In the genomic region with DNA sequence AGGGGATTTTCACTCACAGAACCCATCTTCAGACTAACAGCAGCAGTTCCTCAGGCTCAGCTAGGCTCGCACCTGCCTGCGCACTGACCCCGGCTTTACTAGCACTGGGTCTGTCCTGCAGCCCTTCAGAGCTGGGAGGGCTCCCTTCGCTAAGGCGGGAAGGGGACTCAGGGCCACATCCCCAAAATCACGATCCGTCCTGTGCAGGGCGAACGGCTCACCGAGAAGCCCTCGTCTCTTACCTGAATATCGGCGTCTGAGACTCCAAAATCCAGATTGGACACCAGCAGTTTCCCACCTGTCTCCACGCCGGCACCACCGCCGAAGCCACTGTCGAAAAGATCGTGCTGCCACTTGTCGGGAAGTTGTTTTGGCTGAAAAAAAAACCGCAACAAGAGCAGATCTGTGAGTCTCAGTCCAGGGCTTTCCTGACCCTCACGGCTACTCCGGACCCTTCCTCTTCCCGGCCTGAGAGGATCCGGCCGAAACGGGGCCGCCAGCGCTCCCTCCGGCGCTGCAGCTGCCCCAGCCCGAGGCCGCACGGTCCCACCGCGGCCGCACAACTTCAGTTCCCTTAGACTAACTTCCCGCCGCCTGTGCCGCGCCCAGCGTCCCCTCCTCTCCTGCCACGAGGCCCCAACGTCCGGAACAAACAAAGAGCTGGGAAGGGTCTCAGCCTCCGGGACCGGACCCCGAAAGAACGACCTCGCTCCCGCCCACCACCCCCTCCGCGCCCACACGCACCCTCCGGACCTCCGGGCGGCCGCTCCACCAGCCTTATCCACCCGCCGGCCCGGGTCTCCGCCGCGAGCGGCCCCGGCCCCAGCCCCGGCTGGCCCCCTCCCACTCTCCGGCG, we compare ENCODE assay signal across 8 cellular contexts. TPM values are rescaled to one million over a fixed set of nuclear protein-coding genes. Genes with fewer than 3 reads are reported as not detected.
DNase-seq lines count a peak whose midpoint lies in the region; ATAC-seq, FAIRE-seq and TF ChIP-seq lines count a peak whose summit lies in the region.

No MANE protein-coding gene starts in this region.

- in situ Hi-C loops in GM12878 (cut with MboI): no loop called here

- peak overlapping the region; percentile 97 for H3K18ac ChIP-seq in mesendoderm (ENCODE audit: low read length)

- H3K36me3 ChIP-seq in KOPT-K1 (ENCODE audit: insufficient read depth, low read length) (peaks cover 58% of the 10 kb centered on the region), GM12878 (ENCODE audit: control insufficient read depth in 2 of 2, insufficient read depth in 2 of 2, low read length in 1 of 2) (peaks cover 21 to 23% of the 10 kb centered on the region in 2 experiments; a peak in 3 of 4 replicates), mesendoderm (ENCODE audit: control insufficient read depth, insufficient read depth, low read length) (peaks cover 27% of the 10 kb centered on the region), aorta (ENCODE audit: control insufficient read depth in 1 of 2, insufficient read depth in 2 of 2, low read length in 1 of 2) (peaks cover 0 to 7% of the 10 kb centered on the region in 2 donors)

- no peak overlapping the region for H4K5ac ChIP-seq in mesendoderm (ENCODE audit: low read length)

- H4K8ac ChIP-seq in mesendoderm (ENCODE audit: low read depth, low read length): no peak overlapping the region

- peak overlapping the region; percentile 92 for H3K4me3 Mint-ChIP-seq in activated T-cell treated with anti-CD3 and anti-CD28 coated beads, Interleukin-2, amount 50 U/mL, for 24 hours

- peak overlapping the region; percentile 91 for H3K4me3 ChIP-seq in GM12878
- peak overlapping the region; percentile 94 for H3K4me3 ChIP-seq in mesendoderm (ENCODE audit: low read length)
- peak overlapping the region; percentile 94 to 97 for H3K4me3 ChIP-seq in aorta (ENCODE audit: low read length in 2 of 2)

- BruUV-seq in GM12878 (replicated peaks; lab: Mats Ljungman, UMichigan): no TSS peak

- H3K79me1 ChIP-seq in mesendoderm (ENCODE audit: low read length): peaks cover 34% of the 10 kb centered on the region

- no peak for TF ChIP-seq EP300 in GM12878 (IDR thresholded peaks at IDR 0.05; ENCODE audit: borderline replicate concordance in 1 of 2, control insufficient read depth in 1 of 2, low read depth in 2 of 2, low read length in 2 of 2)

- TF ChIP-seq POLR2A in GM12878 (IDR thresholded peaks at IDR 0.05; ENCODE audit: low read depth, low read length): no peak

- no peak overlapping the region for H2BK120ac ChIP-seq in mesendoderm (ENCODE audit: low read depth, low read length)

- H3K4me2 ChIP-seq in GM12878 (ENCODE audit: control insufficient read depth, insufficient read depth) (peak overlapping the region; percentile 97), mesendoderm (ENCODE audit: low read length) (peak overlapping the region; percentile 86)

- no peak overlapping the region for H2BK5ac ChIP-seq in mesendoderm (ENCODE audit: low read length)

- H3K36me3 Mint-ChIP-seq in activated T-cell treated with anti-CD3 and anti-CD28 coated beads, Interleukin-2, amount 50 U/mL, for 24 hours (ENCODE audit: low read depth): peaks cover 78% of the 10 kb centered on the region

- H3K56ac ChIP-seq in mesendoderm (ENCODE audit: low read length): peak overlapping the region; percentile 96

- H3K4ac ChIP-seq in mesendoderm (ENCODE audit: low read depth, low read length): peak overlapping the region; percentile 99

- DNase-seq in activated T-cell treated with anti-CD3 and anti-CD28 coated beads, Interleukin-2, amount 50 U/mL, for 24 hours: no peak
- DNase-seq in activated T-cell treated with anti-CD3 and anti-CD28 coated beads for 4 hours (no peak), GM12878 (ENCODE audit: low read depth, low spot score) (no peak), mesendoderm (no peak), aorta (no peak), dedifferentiated amniotic fluid mesenchymal stem cell (ENCODE audit: extremely low spot score) (no peak)

- no peak overlapping the region for H2AFZ ChIP-seq in GM12878 (ENCODE audit: control insufficient read depth, low read depth, low read length)

- H3K27me3 Mint-ChIP-seq in activated T-cell treated with anti-CD3 and anti-CD28 coated beads, Interleukin-2, amount 50 U/mL, for 24 hours: no peaks in the 10 kb centered on the region

- no peak for TF ChIP-seq RAD21 in GM12878 (IDR thresholded peaks at IDR 0.05; ENCODE audit: insufficient read depth, low read depth, low read length)

- CTCF ChIA-PET in GM12878 (lab: Yijun Ruan, JAX): no interaction called here

- 0 out of 2 replicates have a peak, but pooled peaks cover 3% of the 10 kb centered on the region for H4K20me1 ChIP-seq in GM12878 (ENCODE audit: control insufficient read depth, insufficient read depth)

- H2BK15ac ChIP-seq in mesendoderm (replicated peaks; ENCODE audit: low read depth): no peak overlapping the region

- no peak for FAIRE-seq in GM12878 (lab: Jason Lieb, UNC)

- H3K27ac Mint-ChIP-seq in activated T-cell treated with anti-CD3 and anti-CD28 coated beads, Interleukin-2, amount 50 U/mL, for 24 hours: peak overlapping the region; percentile 95

- peaks cover 40% of the 10 kb centered on the region for H3K4me1 Mint-ChIP-seq in activated T-cell treated with anti-CD3 and anti-CD28 coated beads, Interleukin-2, amount 50 U/mL, for 24 hours (ENCODE audit: low read depth)

- peaks cover 30% of the 10 kb centered on the region for H3K4me1 ChIP-seq in GM12878 (ENCODE audit: control insufficient read depth, insufficient read depth, low read length)
- no peaks in the 10 kb centered on the region for H3K4me1 ChIP-seq in mesendoderm (ENCODE audit: control insufficient read depth, low read depth, low read length)
- no peaks in the 10 kb centered on the region for H3K4me1 ChIP-seq in aorta (ENCODE audit: control insufficient read depth in 1 of 2, insufficient read depth in 2 of 2, low read length in 2 of 2)

- H3K9ac ChIP-seq in GM12878 (ENCODE audit: control insufficient read depth, insufficient read depth, low read length): peak overlapping the region; percentile 98
- H3K9ac ChIP-seq in mesendoderm (ENCODE audit: low read length): peak overlapping the region; percentile 98

- H3K27ac ChIP-seq in KOPT-K1 (ENCODE audit: low read depth, low read length, poor library complexity, severe bottlenecking) (peak overlapping the region; percentile 89), GM12878 (ENCODE audit: control insufficient read depth, insufficient read depth) (peak overlapping the region; percentile 74), mesendoderm (ENCODE audit: low read depth, low read length) (peak overlapping the region; percentile 46), aorta (ENCODE audit: low read depth in 1 of 2, low read length in 2 of 2) (peak overlapping the region in 1 of 2 donors; percentile 69)

- POLR2A ChIA-PET in GM12878 (lab: Charles Lee): interaction anchor here (0.9 kb wide), 1 partner anchor 19 kb away, joined by 4 read pairs; no protein-coding TSS in a partner anchor

- H2AK5ac ChIP-seq in mesendoderm (ENCODE audit: low read length): peak overlapping the region; percentile 69

- H3K23ac ChIP-seq in mesendoderm (ENCODE audit: low read length): no peak overlapping the region

- intact Hi-C loops in GM12878 (cut with micrococcal nuclease; ENCODE audit: unreplicated experiment): loop anchor here (2.0 kb wide), 1 partner anchor 18 kb away; no protein-coding TSS in a partner anchor
- intact Hi-C loops in aorta (cut with DNase I): no loop called here

- ATAC-seq in GM12878 (no peak), aorta (ENCODE audit: low FRiP score) (no peak), GM18519 (IDR thresholded peaks at IDR 0.05; ENCODE audit: low FRiP score, unreplicated experiment) (no peak)

- peaks cover 52% of the 10 kb centered on the region for H3K79me2 ChIP-seq in GM12878 (ENCODE audit: control insufficient read depth, insufficient read depth, low read length)
- peaks cover 40% of the 10 kb centered on the region for H3K79me2 ChIP-seq in mesendoderm (ENCODE audit: control insufficient read depth, insufficient read depth, low read length)

- no peaks in the 10 kb centered on the region for H3K9me3 Mint-ChIP-seq in activated T-cell treated with anti-CD3 and anti-CD28 coated beads, Interleukin-2, amount 50 U/mL, for 24 hours

- no peak for TF ChIP-seq CTCF in GM12878 (IDR thresholded peaks at IDR 0.05 in 2 of 3, conservative IDR thresholded peaks at IDR 0.05 in 1 of 3; ENCODE audit: control insufficient read depth in 2 of 3, extremely low read depth in 1 of 3, insufficient read depth in 1 of 3, low read depth in 3 of 3, low read length in 3 of 3)

- RAD21 ChIA-PET in GM12878 (lab: Charles Lee; ENCODE audit: unreplicated experiment): no interaction called here

- H3K9me3 ChIP-seq in KOPT-K1 (ENCODE audit: insufficient read depth, low read length, poor library complexity, severe bottlenecking) (no peaks in the 10 kb centered on the region), GM12878 (replicated peaks; ENCODE audit: control insufficient read depth, insufficient read depth, low read length) (no peaks in the 10 kb centered on the region), aorta (ENCODE audit: control insufficient read depth, low read length) (no peaks in the 10 kb centered on the region)

- 3% methylated on average over 57 of the region's 69 CpGs for WGBS in GM12878 (ENCODE audit: insufficient coverage, insufficient replicate concordance, low lambda C conversion rate, missing lambda C conversion rate)
- no CpG with 5 or more reads among the region's 69 CpGs for WGBS in mesendoderm (ENCODE audit: extremely low coverage, insufficient coverage, low lambda C conversion rate)
- 9 to 10% methylated on average over 52 to 69 of the region's 69 CpGs for WGBS in aorta, 2 donors

- SMC1A ChIA-PET in GM12878 (lab: Charles Lee; ENCODE audit: uncharacterized antibody, unreplicated experiment): no interaction called here

- no peaks in the 10 kb centered on the region for H3K27me3 ChIP-seq in GM12878 (replicated peaks in 1 of 2; ENCODE audit: control insufficient read depth in 2 of 2, insufficient read depth in 2 of 2, low read length in 1 of 2)
- no peaks in the 10 kb centered on the region for H3K27me3 ChIP-seq in mesendoderm (ENCODE audit: insufficient read depth, low read length, poor library complexity)
- no peaks in the 10 kb centered on the region for H3K27me3 ChIP-seq in aorta (ENCODE audit: control insufficient read depth in 1 of 2, insufficient read depth in 2 of 2, low read length in 1 of 2)

RNA-seq across cellular contexts. Expression of a gene that starts 0.7 kb away (rescaled TPM):
- total RNA-seq in GM12878 (2013; cell fraction: nucleolus; rRNA removed): 21.8 and 38.6 TPM in 2 replicates
- 253 and 263 TPM in 2 replicates for total RNA-seq in GM12878 (2014; rRNA removed)
- total RNA-seq in GM12878 (2014; rRNA removed; fragmentation: Illumina TruSeq; extraction: Trizol): 140 and 158 TPM in 2 replicates
- 238 and 240 TPM in 2 replicates for total RNA-seq in GM12878 (2021)
- polyA plus RNA-seq in GM12878 (2011; ENCODE audit: low read depth): 58.1 TPM
- polyA plus RNA-seq in GM12878 (2011; rRNA removed): 61.5 and 103 TPM in 2 replicates
- 120 and 169 TPM in 2 replicates for polyA plus RNA-seq in GM12878 (2011; cell fraction: cytosol; rRNA removed)
- polyA plus RNA-seq in GM12878 (2011; cell fraction: nucleus; rRNA removed): 85.8 and 146 TPM in 2 replicates
- 79.2 and 87.4 TPM in 2 replicates for polyA plus RNA-seq in GM12878 (2012)
- polyA plus RNA-seq in GM12878 (2014; fragmentation: Illumina TruSeq; extraction: Trizol): 29.4 and 105 TPM in 2 replicates
- 10 to 100 TPM in 1 of 2 experiments, 1 to 10 TPM in 1; 2.4 to 11.4 TPM for polyA plus RNA-seq in GM12878 (2014; fragmentation: Nextera tagmentation; extraction: Ambion mirVana)
- polyA plus RNA-seq in GM12878 (2014; rRNA removed): 208 and 229 TPM in 2 replicates
- 10 to 100 TPM in 1 of 2 experiments, 1 to 10 TPM in 1; 9.8 to 17.7 TPM for polyA plus RNA-seq in GM12878 (2016; fragmentation: Nextera tagmentation; extraction: Ambion mirVana)
- polyA minus RNA-seq in GM12878 (2011; rRNA and poly(A)+ RNA removed): 100 and 120 TPM in 2 replicates
- polyA minus RNA-seq in GM12878 (2011; cell fraction: cytosol; rRNA and poly(A)+ RNA removed): 57.5 and 67.0 TPM in 2 replicates
- polyA minus RNA-seq in GM12878 (2011; cell fraction: nucleus; rRNA and poly(A)+ RNA removed): 28.9 and 51.9 TPM in 2 replicates
- 130 TPM for polyA plus RNA-seq in mesendoderm (2013, experiment 1 of 2)
- polyA plus RNA-seq in mesendoderm (2013, experiment 2 of 2): 127 TPM
- total RNA-seq in aorta: 10 to 100 TPM; 38.6 to 43.3 TPM
- polyA plus RNA-seq in aorta: 10 to 100 TPM; 29.7 to 36.1 TPM

RNA-seq across cellular contexts. Expression of a gene that starts 0.8 kb away (rescaled TPM):
- total RNA-seq in GM12878 (2013; cell fraction: nucleolus; rRNA removed): 22.9 and 24.4 TPM in 2 replicates
- total RNA-seq in GM12878 (2014; rRNA removed) (141 and 152 TPM in 2 replicates), GM12878 (2014; rRNA removed; fragmentation: Illumina TruSeq; extraction: Trizol) (49.3 and 59.3 TPM in 2 replicates), GM12878 (2021) (137 and 147 TPM in 2 replicates), aorta (10 to 100 TPM; 65.6 to 80.1 TPM)
- 99.4 TPM for polyA plus RNA-seq in GM12878 (2011; ENCODE audit: low read depth)
- polyA plus RNA-seq in GM12878 (2011; rRNA removed) (119 and 207 TPM in 2 replicates), GM12878 (2014; fragmentation: Illumina TruSeq; extraction: Trizol) (5.6 and 28.5 TPM in 2 replicates), GM12878 (2014; fragmentation: Nextera tagmentation; extraction: Ambion mirVana) (100 to 1,000 TPM; 127 to 173 TPM), GM12878 (2014; rRNA removed) (210 and 211 TPM in 2 replicates), GM12878 (2016; fragmentation: Nextera tagmentation; extraction: Ambion mirVana) (100 to 1,000 TPM; 394 to 395 TPM), aorta (100 to 1,000 TPM; 190 to 195 TPM)
- polyA plus RNA-seq in GM12878 (2011; cell fraction: cytosol; rRNA removed): 481 and 566 TPM in 2 replicates
- 269 and 316 TPM in 2 replicates for polyA plus RNA-seq in GM12878 (2011; cell fraction: nucleus; rRNA removed)
- polyA plus RNA-seq in GM12878 (2012): 164 and 182 TPM in 2 replicates
- polyA minus RNA-seq in GM12878 (2011; rRNA and poly(A)+ RNA removed): 62.8 and 104 TPM in 2 replicates
- polyA minus RNA-seq in GM12878 (2011; cell fraction: cytosol; rRNA and poly(A)+ RNA removed): 33.7 and 40.1 TPM in 2 replicates
- polyA minus RNA-seq in GM12878 (2011; cell fraction: nucleus; rRNA and poly(A)+ RNA removed): 18.4 and 24.2 TPM in 2 replicates
- 258 TPM for polyA plus RNA-seq in mesendoderm (2013, experiment 1 of 2)
- polyA plus RNA-seq in mesendoderm (2013, experiment 2 of 2): 256 TPM

RNA-seq across cellular contexts. Expression of a gene that starts 11.4 kb away (rescaled TPM):
- 1.0 and 1.3 TPM in 2 replicates for total RNA-seq in GM12878 (2013; cell fraction: nucleolus; rRNA removed)
- total RNA-seq in GM12878 (2014; rRNA removed): 0.05 and 0.23 TPM in 2 replicates
- total RNA-seq in GM12878 (2014; rRNA removed; fragmentation: Illumina TruSeq; extraction: Trizol): 0.09 and 0.13 TPM in 2 replicates
- total RNA-seq in GM12878 (2021): 0.29 TPM in 1 of 2 replicates, not detected in the other
- polyA plus RNA-seq in GM12878 (2011; ENCODE audit: low read depth): 1.1 TPM
- polyA plus RNA-seq in GM12878 (2011; rRNA removed): 0.04 and 0.07 TPM in 2 replicates
- polyA plus RNA-seq in GM12878 (2011; cell fraction: cytosol; rRNA removed): 0.03 TPM in 1 of 2 replicates, not detected in the other
- 0.07 and 0.09 TPM in 2 replicates for polyA plus RNA-seq in GM12878 (2011; cell fraction: nucleus; rRNA removed)
- 0.07 and 0.15 TPM in 2 replicates for polyA plus RNA-seq in GM12878 (2012)
- polyA plus RNA-seq in GM12878 (2014; fragmentation: Illumina TruSeq; extraction: Trizol): 0.03 TPM in 1 of 2 replicates, not detected in the other
- polyA plus RNA-seq in GM12878 (2014; fragmentation: Nextera tagmentation; extraction: Ambion mirVana): under 1 TPM; 0.24 to 0.40 TPM
- polyA plus RNA-seq in GM12878 (2014; rRNA removed): 0.04 and 0.12 TPM in 2 replicates
- under 1 TPM in 1 of 2 experiments, not detected in 1; 0.16 TPM for polyA plus RNA-seq in GM12878 (2016; fragmentation: Nextera tagmentation; extraction: Ambion mirVana)
- polyA minus RNA-seq in GM12878 (2011; rRNA and poly(A)+ RNA removed): 0.51 and 0.72 TPM in 2 replicates
- not detected in 2 replicates for polyA minus RNA-seq in GM12878 (2011; cell fraction: cytosol; rRNA and poly(A)+ RNA removed)
- polyA minus RNA-seq in GM12878 (2011; cell fraction: nucleus; rRNA and poly(A)+ RNA removed): 0.36 and 0.77 TPM in 2 replicates
- polyA plus RNA-seq in mesendoderm (2013, experiment 1 of 2): 1.1 TPM
- 0.55 TPM for polyA plus RNA-seq in mesendoderm (2013, experiment 2 of 2)
- 1 to 10 TPM in 1 of 2 donors, under 1 TPM in 1; 0.58 to 1.0 TPM for total RNA-seq in aorta
- 1 to 10 TPM in 1 of 2 donors, not detected in 1; 2.4 TPM for polyA plus RNA-seq in aorta

RNA-seq across cellular contexts. Expression of a gene that starts 19.5 kb away (rescaled TPM):
- 115 and 120 TPM in 2 replicates for total RNA-seq in GM12878 (2013; cell fraction: nucleolus; rRNA removed)
- 139 and 180 TPM in 2 replicates for total RNA-seq in GM12878 (2014; rRNA removed)
- total RNA-seq in GM12878 (2014; rRNA removed; fragmentation: Illumina TruSeq; extraction: Trizol): 124 and 125 TPM in 2 replicates
- 538 and 552 TPM in 2 replicates for total RNA-seq in GM12878 (2021)
- polyA plus RNA-seq in GM12878 (2011; ENCODE audit: low read depth): 219 TPM
- polyA plus RNA-seq in GM12878 (2011; rRNA removed): 18.6 and 39.5 TPM in 2 replicates
- polyA plus RNA-seq in GM12878 (2011; cell fraction: cytosol; rRNA removed): 75.8 and 96.8 TPM in 2 replicates
- polyA plus RNA-seq in GM12878 (2011; cell fraction: nucleus; rRNA removed): 178 and 263 TPM in 2 replicates
- polyA plus RNA-seq in GM12878 (2012): 247 and 301 TPM in 2 replicates
- polyA plus RNA-seq in GM12878 (2014; fragmentation: Illumina TruSeq; extraction: Trizol): 24.3 and 159 TPM in 2 replicates
- polyA plus RNA-seq in GM12878 (2014; fragmentation: Nextera tagmentation; extraction: Ambion mirVana): 10 to 100 TPM; 17.9 to 47.8 TPM
- 184 and 246 TPM in 2 replicates for polyA plus RNA-seq in GM12878 (2014; rRNA removed)
- polyA plus RNA-seq in GM12878 (2016; fragmentation: Nextera tagmentation; extraction: Ambion mirVana): 100 to 1,000 TPM; 336 to 349 TPM
- polyA minus RNA-seq in GM12878 (2011; rRNA and poly(A)+ RNA removed): 18.3 and 38.9 TPM in 2 replicates
- 59.9 and 91.7 TPM in 2 replicates for polyA minus RNA-seq in GM12878 (2011; cell fraction: cytosol; rRNA and poly(A)+ RNA removed)
- polyA minus RNA-seq in GM12878 (2011; cell fraction: nucleus; rRNA and poly(A)+ RNA removed): 72.5 and 108 TPM in 2 replicates
- 315 TPM for polyA plus RNA-seq in mesendoderm (2013, experiment 1 of 2)
- 325 TPM for polyA plus RNA-seq in mesendoderm (2013, experiment 2 of 2)
- total RNA-seq in aorta: 100 to 1,000 TPM; 303 to 422 TPM
- polyA plus RNA-seq in aorta: 100 to 1,000 TPM; 163 to 310 TPM

RNA-seq across cellular contexts. Expression of a gene that starts 20.5 kb away (rescaled TPM):
- total RNA-seq in GM12878 (2013; cell fraction: nucleolus; rRNA removed): 42.8 and 47.2 TPM in 2 replicates
- total RNA-seq in GM12878 (2014; rRNA removed) (50.7 and 53.2 TPM in 2 replicates), GM12878 (2014; rRNA removed; fragmentation: Illumina TruSeq; extraction: Trizol) (23.5 and 25.4 TPM in 2 replicates), GM12878 (2021) (56.7 and 57.3 TPM in 2 replicates), aorta (10 to 100 TPM; 14.6 to 20.8 TPM)
- 8.4 TPM for polyA plus RNA-seq in GM12878 (2011; ENCODE audit: low read depth)
- polyA plus RNA-seq in GM12878 (2011; rRNA removed) (23.1 and 39.3 TPM in 2 replicates), GM12878 (2014; fragmentation: Illumina TruSeq; extraction: Trizol) (27.7 and 33.3 TPM in 2 replicates), GM12878 (2014; fragmentation: Nextera tagmentation; extraction: Ambion mirVana) (1 to 10 TPM in 1 of 2 experiments, under 1 TPM in 1; 0.63 to 1.2 TPM), GM12878 (2014; rRNA removed) (52.6 and 68.7 TPM in 2 replicates), GM12878 (2016; fragmentation: Nextera tagmentation; extraction: Ambion mirVana) (10 to 100 TPM; 58.2 to 72.0 TPM), aorta (10 to 100 TPM; 30.1 to 33.2 TPM)
- 35.7 and 54.3 TPM in 2 replicates for polyA plus RNA-seq in GM12878 (2011; cell fraction: cytosol; rRNA removed)
- 196 and 208 TPM in 2 replicates for polyA plus RNA-seq in GM12878 (2011; cell fraction: nucleus; rRNA removed)
- polyA plus RNA-seq in GM12878 (2012): 23.5 and 27.3 TPM in 2 replicates
- 28.7 and 37.6 TPM in 2 replicates for polyA minus RNA-seq in GM12878 (2011; rRNA and poly(A)+ RNA removed)
- 7.6 and 16.2 TPM in 2 replicates for polyA minus RNA-seq in GM12878 (2011; cell fraction: cytosol; rRNA and poly(A)+ RNA removed)
- polyA minus RNA-seq in GM12878 (2011; cell fraction: nucleus; rRNA and poly(A)+ RNA removed): 47.8 and 54.3 TPM in 2 replicates
- polyA plus RNA-seq in mesendoderm (2013, experiment 1 of 2): 17.0 TPM
- 17.9 TPM for polyA plus RNA-seq in mesendoderm (2013, experiment 2 of 2)
